In genomic region chr5:179795049-179795862, GRCh38 we compare ENCODE assay signal across 8 cellular contexts. TPM values are rescaled to one million over a fixed set of nuclear protein-coding genes. Genes with fewer than 3 reads are reported as not detected.
DNase-seq lines count a peak whose midpoint lies in the region; ATAC-seq and TF ChIP-seq lines count a peak whose summit lies in the region.

No MANE protein-coding gene starts in this region.

- no peak for TF ChIP-seq CTCF in BE2C (IDR thresholded peaks at IDR 0.05; ENCODE audit: low read depth, low read length)

- H3K4me3 ChIP-seq in BE2C (ENCODE audit: low read depth, low read length) (peak overlapping the region; percentile 63), mesodermal cell (ENCODE audit: extremely low read depth, insufficient read depth, low read length, poor library complexity, severe bottlenecking) (peak overlapping the region; percentile 47)

- DNase-seq in BE2C (no peak), NCI-H69 (lab: John Stamatoyannopoulos, UW) (peak; percentile 79), cerebellar cortex (ENCODE audit: low spot score) (peak; percentile 59), mucosa of gallbladder (ENCODE audit: low spot score) (no peak), NAMALWA (ENCODE audit: low spot score) (no peak)

- no peaks in the 10 kb centered on the region for H3K4me1 ChIP-seq in BE2C
- peaks cover 8% of the 10 kb centered on the region for H3K4me1 ChIP-seq in mesodermal cell (ENCODE audit: control insufficient read depth, insufficient read depth, low read length, poor library complexity, severe bottlenecking)

- H3K27me3 ChIP-seq in BE2C, result no peaks in the 10 kb centered on the region

- 6 to 8% methylated on average over 41 to 49 of the region's 53 CpGs for WGBS in mesodermal cell (ENCODE audit: insufficient coverage in 2 of 2), 2 experiments

- ATAC-seq in GM19452 (IDR thresholded peaks at IDR 0.05; ENCODE audit: unreplicated experiment) (peak; percentile 3), HG03442 (IDR thresholded peaks at IDR 0.05; ENCODE audit: unreplicated experiment) (no peak)

- no peak overlapping the region for H3K27ac ChIP-seq in mesodermal cell (ENCODE audit: low read depth, low read length, severe bottlenecking)

- H3K36me3 ChIP-seq in BE2C, result peaks cover 9% of the 10 kb centered on the region
- peaks cover 38% of the 10 kb centered on the region for H3K36me3 ChIP-seq in mesodermal cell (ENCODE audit: control insufficient read depth, insufficient read depth, low read length)

- H3K9me3 ChIP-seq in BE2C (no peaks in the 10 kb centered on the region), mesodermal cell (ENCODE audit: control insufficient read depth, low read length) (no peaks in the 10 kb centered on the region)

RNA-seq across cellular contexts. Expression of gene LTC4S, which starts 1.5 kb away (rescaled TPM):
- polyA plus RNA-seq in BE2C (2012; ENCODE audit: insufficient read depth, insufficient read length, low read depth), result not detected
- polyA plus RNA-seq in mesodermal cell (2013, experiment 1 of 2), result 1.3 TPM
- 1.1 TPM for polyA plus RNA-seq in mesodermal cell (2013, experiment 2 of 2)
- total RNA-seq in mucosa of gallbladder, result 26.0 TPM

RNA-seq across cellular contexts. Expression of gene MGAT4B, which starts 11.4 kb away (rescaled TPM):
- 246 TPM for polyA plus RNA-seq in BE2C (2012; ENCODE audit: insufficient read depth, insufficient read length, low read depth)
- polyA plus RNA-seq in mesodermal cell (2013, experiment 1 of 2), result 110 TPM
- 112 TPM for polyA plus RNA-seq in mesodermal cell (2013, experiment 2 of 2)
- 272 TPM for total RNA-seq in mucosa of gallbladder

RNA-seq across cellular contexts. Expression of gene SQSTM1, which starts 25.4 kb away (rescaled TPM):
- polyA plus RNA-seq in BE2C (2012; ENCODE audit: insufficient read depth, insufficient read length, low read depth), result 269 TPM
- polyA plus RNA-seq in mesodermal cell (2013, experiment 1 of 2), result 86.4 TPM
- 74.4 TPM for polyA plus RNA-seq in mesodermal cell (2013, experiment 2 of 2)
- total RNA-seq in mucosa of gallbladder, result 711 TPM

Comparison
In these comparisons a context has a peak if more than half of its experiments do, and no peak if none do; other contexts are left out.
1. DNase-seq: peak in NCI-H69 (single experiment) and cerebellar cortex (single experiment); none in BE2C (single experiment), mucosa of gallbladder (single experiment) and NAMALWA (single experiment).